In genomic region chr6:34056301-34056700, GRCh38 we compare ENCODE assay signal across 10 cellular contexts.
DNase-seq lines count a peak whose midpoint lies in the region; ATAC-seq, FAIRE-seq and TF ChIP-seq lines count a peak whose summit lies in the region.
"Had no signal": no experiment of that assay in that cellular context is flagged by ENCODE, and none has a peak within 500 bp of the region (broad histone marks: within the 10 kb centered on the region; RNA-seq: fewer than 3 reads in every experiment).

No MANE protein-coding gene starts in this region.

- peaks cover 0 to 2% of the 10 kb centered on the region in 2 donors for H3K4me1 ChIP-seq in kidney (ENCODE audit: control insufficient read depth in 1 of 2, insufficient read depth in 1 of 2, low read depth in 1 of 2, low read length in 2 of 2)
- no peaks in the 10 kb centered on the region for H3K4me1 ChIP-seq in uterus

- H3K4me3 ChIP-seq in kidney (ENCODE audit: low read length in 2 of 2): no peak overlapping the region
- peak overlapping the region in 1 of 2 donors; percentile 25 for H3K4me3 ChIP-seq in uterus

- H3K9ac ChIP-seq in kidney (ENCODE audit: low read length in 2 of 2): no peak overlapping the region

- no peak for FAIRE-seq in kidney (lab: Jason Lieb, UNC)

- no peaks in the 10 kb centered on the region for H3K9me3 ChIP-seq in kidney (ENCODE audit: control insufficient read depth in 1 of 2, low read length in 2 of 2)
- H3K9me3 ChIP-seq in uterus: no peaks in the 10 kb centered on the region

- TF ChIP-seq CTCF in kidney (IDR thresholded peaks at IDR 0.05; ENCODE audit: borderline replicate concordance, extremely low read depth, insufficient read depth) (no peak), uterus (IDR thresholded peaks at IDR 0.05) (no peak)

- no peaks in the 10 kb centered on the region for H3K36me3 Mint-ChIP-seq in activated naive CD8-positive, alpha-beta T cell treated with anti-CD3 and anti-CD28 coated beads, Interleukin-2, amount 50 U/mL, for 24 hours (ENCODE audit: low read depth)
- H3K36me3 Mint-ChIP-seq in activated naive CD8-positive, alpha-beta T cell treated with anti-CD3 and anti-CD28 coated beads for 36 hours: no peaks in the 10 kb centered on the region
- H3K36me3 Mint-ChIP-seq: activated naive CD8-positive, alpha-beta T cell had no signal

- H3K27ac ChIP-seq in kidney (ENCODE audit: low read depth in 2 of 2, low read length in 2 of 2): no peak overlapping the region
- H3K27ac ChIP-seq in uterus: peak overlapping the region; percentile 42 to 79

- TF ChIP-seq POLR2A in uterus (IDR thresholded peaks at IDR 0.05): peak in 1 of 2 donors; percentile 44

- peak; percentile 16 for DNase-seq in activated naive CD8-positive, alpha-beta T cell treated with anti-CD3 and anti-CD28 coated beads, Interleukin-2, amount 50 U/mL, for 24 hours
- DNase-seq in activated naive CD8-positive, alpha-beta T cell treated with anti-CD3 and anti-CD28 coated beads for 36 hours: no peak
- DNase-seq in amniotic epithelial cell (ENCODE audit: low read depth): peak; percentile 51
- peak; percentile 93 for DNase-seq in kidney
- peak; percentile 80 to 87 for DNase-seq in uterus
- no peak for DNase-seq in OCI-M2 (lab: John Stamatoyannopoulos, UW; ENCODE audit: unreplicated experiment)
- DNase-seq in NK-92 (lab: John Stamatoyannopoulos, UW; ENCODE audit: unreplicated experiment): no peak
- DNase-seq: KG1 had no signal

- H3K36me3 ChIP-seq in kidney (ENCODE audit: control insufficient read depth in 1 of 2, insufficient read depth in 2 of 2, low read length in 2 of 2) (no peaks in the 10 kb centered on the region), uterus (no peaks in the 10 kb centered on the region)

- peaks cover 5% of the 10 kb centered on the region for H3K27me3 Mint-ChIP-seq in activated naive CD8-positive, alpha-beta T cell treated with anti-CD3 and anti-CD28 coated beads, Interleukin-2, amount 50 U/mL, for 24 hours
- H3K27me3 Mint-ChIP-seq in activated naive CD8-positive, alpha-beta T cell treated with anti-CD3 and anti-CD28 coated beads for 36 hours: no peaks in the 10 kb centered on the region
- H3K27me3 Mint-ChIP-seq: activated naive CD8-positive, alpha-beta T cell had no signal

- intact Hi-C loops in kidney (cut with DNase I) (no loop called here), uterus (cut with DNase I; ENCODE audit: low total_unique reads) (no loop called here)

- no peak for ATAC-seq in activated naive CD8-positive, alpha-beta T cell treated with anti-CD3 and anti-CD28 coated beads, Interleukin-2, amount 50 U/mL, for 24 hours
- ATAC-seq in GM18519 (IDR thresholded peaks at IDR 0.05; ENCODE audit: low FRiP score, unreplicated experiment): no peak

- H3K9me3 Mint-ChIP-seq in activated naive CD8-positive, alpha-beta T cell treated with anti-CD3 and anti-CD28 coated beads, Interleukin-2, amount 50 U/mL, for 24 hours: no peaks in the 10 kb centered on the region
- no peaks in the 10 kb centered on the region for H3K9me3 Mint-ChIP-seq in activated naive CD8-positive, alpha-beta T cell treated with anti-CD3 and anti-CD28 coated beads for 36 hours

- no peaks in the 10 kb centered on the region for H3K27me3 ChIP-seq in uterus

- H3K4me3 Mint-ChIP-seq in activated naive CD8-positive, alpha-beta T cell treated with anti-CD3 and anti-CD28 coated beads, Interleukin-2, amount 50 U/mL, for 24 hours: no peak overlapping the region
- H3K4me3 Mint-ChIP-seq in activated naive CD8-positive, alpha-beta T cell treated with anti-CD3 and anti-CD28 coated beads for 36 hours: no peak overlapping the region
- H3K4me3 Mint-ChIP-seq: activated naive CD8-positive, alpha-beta T cell had no signal

- no peaks in the 10 kb centered on the region for H3K4me1 Mint-ChIP-seq in activated naive CD8-positive, alpha-beta T cell treated with anti-CD3 and anti-CD28 coated beads, Interleukin-2, amount 50 U/mL, for 24 hours
- H3K4me1 Mint-ChIP-seq in activated naive CD8-positive, alpha-beta T cell treated with anti-CD3 and anti-CD28 coated beads for 36 hours: no peaks in the 10 kb centered on the region

- H3K27ac Mint-ChIP-seq in activated naive CD8-positive, alpha-beta T cell treated with anti-CD3 and anti-CD28 coated beads, Interleukin-2, amount 50 U/mL, for 24 hours: no peak overlapping the region
- no peak overlapping the region for H3K27ac Mint-ChIP-seq in activated naive CD8-positive, alpha-beta T cell treated with anti-CD3 and anti-CD28 coated beads for 36 hours
- H3K27ac Mint-ChIP-seq: activated naive CD8-positive, alpha-beta T cell had no signal

Comparison
In these comparisons a context has a peak if more than half of its experiments do, and no peak if none do; other contexts are left out.
1. DNase-seq: peak in activated naive CD8-positive, alpha-beta T cell treated with anti-CD3 and anti-CD28 coated beads, Interleukin-2, amount 50 U/mL, for 24 hours (single experiment), amniotic epithelial cell (single experiment), kidney (single experiment) and uterus (2 of 2); none in activated naive CD8-positive, alpha-beta T cell treated with anti-CD3 and anti-CD28 coated beads for 36 hours (single experiment), OCI-M2 (single experiment) and NK-92 (single experiment).
2. H3K27ac ChIP-seq: peak in uterus (2 of 2); none in kidney (0 of 2).